In the genomic region with DNA sequence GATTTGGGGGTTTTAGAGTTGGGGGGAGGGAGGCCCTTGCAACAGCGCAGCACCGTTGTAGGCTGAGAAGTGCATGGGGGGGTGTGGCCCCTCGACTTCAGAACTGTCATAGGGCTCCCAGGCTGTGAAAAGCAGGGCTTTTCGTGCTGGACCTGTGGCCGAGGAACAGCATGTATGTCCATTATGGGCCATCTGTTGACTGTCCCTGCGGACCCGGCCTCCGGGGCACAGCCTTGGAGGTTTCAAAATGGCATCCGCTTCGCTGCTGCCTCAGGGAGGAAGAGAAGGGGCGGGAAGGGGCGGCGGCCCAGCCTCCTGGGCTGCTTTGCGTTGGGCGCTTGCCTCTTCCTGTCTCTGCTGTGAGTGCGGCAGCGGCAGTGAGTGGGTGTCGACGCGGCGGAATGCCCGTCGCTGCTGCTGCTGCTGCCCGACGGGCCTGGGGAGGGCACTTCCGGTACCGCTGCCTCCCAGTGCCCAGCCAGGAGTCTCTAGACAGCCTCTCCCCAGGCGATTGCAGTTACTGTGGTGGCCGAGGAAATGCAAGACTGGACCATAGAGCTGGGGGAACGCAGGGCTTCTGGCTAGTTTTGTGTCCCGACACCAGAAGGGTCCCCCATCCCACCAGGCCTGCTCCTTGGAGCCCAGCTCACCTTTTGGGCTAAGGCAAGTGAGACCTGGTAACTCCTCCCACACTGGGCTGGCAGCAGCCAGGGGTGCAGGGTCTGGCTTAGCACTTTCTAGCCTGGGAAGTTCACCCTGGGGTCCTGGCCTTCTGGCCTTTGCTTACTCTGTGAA, we compare ENCODE assay signal across 8 cellular contexts.
A peak's percentile ranks its signal among the peaks of the same experiment; 100 is the strongest.
DNase-seq lines count a peak whose midpoint lies in the region; ATAC-seq lines count a peak whose summit lies in the region.

No MANE protein-coding gene starts in this region.

- peak overlapping the region; percentile 95 for H3K27ac Mint-ChIP-seq in central memory CD8-positive, alpha-beta T cell (ENCODE audit: low read depth)

- no peaks in the 10 kb centered on the region for H3K27me3 ChIP-seq in layer of hippocampus (ENCODE audit: control insufficient read depth, insufficient read depth, low read length)

- peaks cover 68% of the 10 kb centered on the region for H3K4me1 Mint-ChIP-seq in central memory CD8-positive, alpha-beta T cell

- H3K36me3 Mint-ChIP-seq in central memory CD8-positive, alpha-beta T cell (ENCODE audit: insufficient read depth), result peaks cover 31% of the 10 kb centered on the region

- peak; percentile 27 for ATAC-seq in GM21737 (IDR thresholded peaks at IDR 0.05; ENCODE audit: unreplicated experiment)
- ATAC-seq in central memory CD8-positive, alpha-beta T cell (replicated peaks; ENCODE audit: extremely low read depth, poor library complexity, severe bottlenecking), result peak; percentile 54

- H3K27ac ChIP-seq in layer of hippocampus (ENCODE audit: low read depth, low read length), result peak overlapping the region; percentile 86

- DNase-seq in DMS79 treated with DMSO at 0.1 percent for 48 hours (lab: John Stamatoyannopoulos, UW) (peak; percentile 33), NCI-H2196 (lab: John Stamatoyannopoulos, UW; ENCODE audit: unreplicated experiment) (peak; percentile 50), inferior parietal cortex (ENCODE audit: extremely low spot score) (no peak)
- DNase-seq in activated CD4-positive, CD25-positive, alpha-beta regulatory T cell treated with anti-CD3 and anti-CD28 coated beads, Interleukin-2, amount 50 U/mL, for 72 hours, result peak; percentile 84
- DNase-seq in central memory CD8-positive, alpha-beta T cell (ENCODE audit: low spot score in 2 of 2), result peak; percentile 69 to 74
- peak; percentile 76 to 77 for DNase-seq in stimulated activated CD4-positive, alpha-beta T cell treated with anti-CD3 and anti-CD28 coated beads, Interleukin-1b, Interleukin-23, amount 100 ng/mL, for 4 hours (ENCODE audit: low read depth in 2 of 2)

- H3K4me3 Mint-ChIP-seq in central memory CD8-positive, alpha-beta T cell, result peak overlapping the region; percentile 99

- no peaks in the 10 kb centered on the region for H3K9me3 Mint-ChIP-seq in central memory CD8-positive, alpha-beta T cell

- H3K27me3 Mint-ChIP-seq in central memory CD8-positive, alpha-beta T cell, result no peaks in the 10 kb centered on the region
